ENCODE assay signal across 8 cellular contexts in the genomic region with DNA sequence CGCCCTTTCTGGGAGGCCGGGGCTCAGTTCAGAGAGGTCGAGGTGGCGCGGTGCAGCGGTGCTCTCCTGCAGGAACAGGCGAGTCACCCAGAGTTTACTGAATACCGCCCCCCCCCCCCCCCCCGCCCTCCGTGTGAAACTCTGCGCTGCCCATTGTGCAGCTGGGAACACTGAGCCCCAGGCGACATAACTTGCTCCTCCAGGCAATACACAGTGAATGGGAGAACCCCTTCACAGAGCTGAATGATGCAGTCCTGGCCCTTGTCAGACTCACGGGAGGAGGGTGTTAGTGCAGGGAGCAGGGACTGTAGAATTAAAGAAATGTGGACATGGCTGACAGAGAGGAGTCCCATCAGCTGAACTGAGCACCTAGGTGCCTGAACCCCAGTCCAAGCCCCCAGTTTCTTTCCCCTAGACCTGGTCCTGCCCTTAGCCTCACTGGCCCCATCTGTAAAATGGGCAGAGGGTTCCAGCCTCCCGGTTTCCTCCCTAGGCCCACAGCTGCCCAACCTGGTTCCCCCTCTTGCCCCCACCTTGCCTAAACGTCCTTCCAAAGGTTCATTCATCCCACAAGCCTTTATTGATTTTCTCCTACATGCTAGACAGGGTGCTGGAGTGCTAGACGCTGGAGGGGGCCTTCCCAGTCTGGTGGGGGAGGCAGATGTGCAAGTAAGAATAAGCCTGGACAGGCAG. TPM values are rescaled to one million over a fixed set of nuclear protein-coding genes. Genes with fewer than 3 reads are reported as not detected.
A peak's percentile ranks its signal among the peaks of the same experiment; 100 is the strongest.
DNase-seq lines count a peak whose midpoint lies in the region; ATAC-seq and TF ChIP-seq lines count a peak whose summit lies in the region.

No MANE protein-coding gene starts in this region.

- H3K79me2 ChIP-seq in mesendoderm (ENCODE audit: control insufficient read depth, insufficient read depth, low read length): no peaks in the 10 kb centered on the region

- H2BK5ac ChIP-seq in mesendoderm (ENCODE audit: low read length): no peak overlapping the region

- no peak for TF ChIP-seq CTCF in A673 (conservative IDR thresholded peaks at IDR 0.05; ENCODE audit: low read depth, low read length)
- no peak for TF ChIP-seq CTCF in HEK293 (tag by site-specific recombination; IDR thresholded peaks at IDR 0.05)
- no peak for TF ChIP-seq CTCF in brain (conservative IDR thresholded peaks at IDR 0.05)
- no peak for TF ChIP-seq CTCF in omental fat pad (IDR thresholded peaks at IDR 0.05)

- H2BK120ac ChIP-seq in mesendoderm (ENCODE audit: low read depth, low read length): no peak overlapping the region

- no peak for DNase-seq in A673 (ENCODE audit: low spot score)
- DNase-seq in mesendoderm: peak; percentile 47
- no peak for DNase-seq in KG1 (lab: John Stamatoyannopoulos, UW)
- no peak for DNase-seq in omental fat pad (ENCODE audit: low spot score)

- H3K9me3 ChIP-seq in A673 (ENCODE audit: low read depth, low read length, poor library complexity, severe bottlenecking): no peaks in the 10 kb centered on the region
- no peaks in the 10 kb centered on the region for H3K9me3 ChIP-seq in HEK293 (ENCODE audit: control insufficient read depth, insufficient read depth, low read depth, low read length)

- no peak overlapping the region for H3K23ac ChIP-seq in mesendoderm (ENCODE audit: low read length)

- no CpG with 5 or more reads among the region's 16 CpGs for WGBS in mesendoderm (ENCODE audit: extremely low coverage, insufficient coverage, low lambda C conversion rate)

- ATAC-seq in HG03139 (IDR thresholded peaks at IDR 0.05; ENCODE audit: unreplicated experiment) (no peak), HG03460 (IDR thresholded peaks at IDR 0.05; ENCODE audit: unreplicated experiment) (no peak), omental fat pad (ENCODE audit: low FRiP score) (no peak)

- peak overlapping the region; percentile 72 for H3K56ac ChIP-seq in mesendoderm (ENCODE audit: low read length)

- H3K27me3 ChIP-seq in A673 (replicated peaks; ENCODE audit: insufficient read depth, low read depth, low read length, poor library complexity): peaks cover 3% of the 10 kb centered on the region
- H3K27me3 ChIP-seq in mesendoderm (ENCODE audit: insufficient read depth, low read length, poor library complexity): no peaks in the 10 kb centered on the region

- H3K4me2 ChIP-seq in mesendoderm (ENCODE audit: low read length): peak overlapping the region; percentile 62

- CTCF ChIA-PET in A673 (lab: Charles Lee): no interaction called here
- CTCF ChIA-PET in HEK293 (lab: Yijun Ruan, JAX): interaction anchor here (0.7 to 3.4 kb wide), 2 partner anchors 40 to 1439 kb away, joined by 3 to 20 read pairs; no protein-coding TSS in a partner anchor

- H4K8ac ChIP-seq in mesendoderm (ENCODE audit: low read depth, low read length): no peak overlapping the region

- no peaks in the 10 kb centered on the region for H3K9me3 Mint-ChIP-seq in brain

- H3K27ac Mint-ChIP-seq in brain: peak overlapping the region in 2 of 5 experiments; percentile 45 to 63

- peak overlapping the region; percentile 52 for H3K18ac ChIP-seq in mesendoderm (ENCODE audit: low read length)

- POLR2A ChIA-PET in A673 (lab: Charles Lee; ENCODE audit: low non-redundant PET) (no interaction called here), HEK293 (lab: Yijun Ruan, JAX) (interaction anchor here (0.7 to 1.1 kb wide), 3 partner anchors 28 to 192 kb away, joined by 3 to 7 read pairs (median 3); no protein-coding TSS in a partner anchor)

- H3K27me3 Mint-ChIP-seq in brain: peaks cover 9% of the 10 kb centered on the region

- H4K5ac ChIP-seq in mesendoderm (ENCODE audit: low read length): no peak overlapping the region

- H3K4me3 ChIP-seq in A673 (ENCODE audit: low read depth, low read length, poor library complexity, severe bottlenecking) (peak overlapping the region; percentile 28), HEK293 (ENCODE audit: low read depth, low read length) (peak overlapping the region; percentile 25), mesendoderm (ENCODE audit: low read length) (peak overlapping the region; percentile 23)

- H2AK5ac ChIP-seq in mesendoderm (ENCODE audit: low read length): no peak overlapping the region

- H3K4me3 Mint-ChIP-seq in brain: peak overlapping the region in 4 of 5 experiments; percentile 20 to 65 (median 56)

- H3K36me3 ChIP-seq in A673 (ENCODE audit: insufficient read depth, low read length, poor library complexity, severe bottlenecking) (no peaks in the 10 kb centered on the region), HEK293 (ENCODE audit: control insufficient read depth in 2 of 2, insufficient read depth in 1 of 2, low read length in 2 of 2) (no peaks in the 10 kb centered on the region), mesendoderm (ENCODE audit: control insufficient read depth, insufficient read depth, low read length) (no peaks in the 10 kb centered on the region)

- no peaks in the 10 kb centered on the region for H3K79me1 ChIP-seq in mesendoderm (ENCODE audit: low read length)

- H3K27ac ChIP-seq in A673 (ENCODE audit: low read depth, low read length, poor library complexity, severe bottlenecking) (no peak overlapping the region), HEK293 (ENCODE audit: extremely low read depth, low read depth, low read length) (no peak overlapping the region), mesendoderm (ENCODE audit: low read depth, low read length) (no peak overlapping the region)

- H3K36me3 Mint-ChIP-seq in brain: no peaks in the 10 kb centered on the region

- H3K9ac ChIP-seq in mesendoderm (ENCODE audit: low read length): peak overlapping the region; percentile 67

- H3K4ac ChIP-seq in mesendoderm (ENCODE audit: low read depth, low read length): no peak overlapping the region

- H2BK15ac ChIP-seq in mesendoderm (replicated peaks; ENCODE audit: low read depth): no peak overlapping the region

- H3K4me1 Mint-ChIP-seq in brain: peaks cover 34% of the 10 kb centered on the region

- intact Hi-C loops in A673 (cut with micrococcal nuclease; ENCODE audit: unreplicated experiment): no loop called here

- no TSS peak for BruUV-seq in A673 (replicated peaks; lab: Mats Ljungman, UMichigan)

- no peaks in the 10 kb centered on the region for H3K4me1 ChIP-seq in A673 (ENCODE audit: insufficient read depth, low read length, poor library complexity, severe bottlenecking)
- H3K4me1 ChIP-seq in HEK293 (ENCODE audit: control insufficient read depth, insufficient read depth, low read length): no peaks in the 10 kb centered on the region
- H3K4me1 ChIP-seq in mesendoderm (ENCODE audit: control insufficient read depth, low read depth, low read length): peaks cover 15% of the 10 kb centered on the region

TF ChIP-seq in HEK293, 187 proteins besides CTCF, POLR2A, EP300 and RAD21:
- TF ChIP-seq, protein P1, sequence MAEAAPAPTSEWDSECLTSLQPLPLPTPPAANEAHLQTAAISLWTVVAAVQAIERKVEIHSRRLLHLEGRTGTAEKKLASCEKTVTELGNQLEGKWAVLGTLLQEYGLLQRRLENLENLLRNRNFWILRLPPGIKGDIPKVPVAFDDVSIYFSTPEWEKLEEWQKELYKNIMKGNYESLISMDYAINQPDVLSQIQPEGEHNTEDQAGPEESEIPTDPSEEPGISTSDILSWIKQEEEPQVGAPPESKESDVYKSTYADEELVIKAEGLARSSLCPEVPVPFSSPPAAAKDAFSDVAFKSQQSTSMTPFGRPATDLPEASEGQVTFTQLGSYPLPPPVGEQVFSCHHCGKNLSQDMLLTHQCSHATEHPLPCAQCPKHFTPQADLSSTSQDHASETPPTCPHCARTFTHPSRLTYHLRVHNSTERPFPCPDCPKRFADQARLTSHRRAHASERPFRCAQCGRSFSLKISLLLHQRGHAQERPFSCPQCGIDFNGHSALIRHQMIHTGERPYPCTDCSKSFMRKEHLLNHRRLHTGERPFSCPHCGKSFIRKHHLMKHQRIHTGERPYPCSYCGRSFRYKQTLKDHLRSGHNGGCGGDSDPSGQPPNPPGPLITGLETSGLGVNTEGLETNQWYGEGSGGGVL (tag by site-specific recombination; IDR thresholded peaks at IDR 0.05): peak; percentile 59
- 0 out of 2 replicates have a peak, but pooled peaks have one; percentile 3 for TF ChIP-seq ZFHX2 (tag by site-specific recombination; conservative IDR thresholded peaks at IDR 0.05)
- TF ChIP-seq, protein P2, sequence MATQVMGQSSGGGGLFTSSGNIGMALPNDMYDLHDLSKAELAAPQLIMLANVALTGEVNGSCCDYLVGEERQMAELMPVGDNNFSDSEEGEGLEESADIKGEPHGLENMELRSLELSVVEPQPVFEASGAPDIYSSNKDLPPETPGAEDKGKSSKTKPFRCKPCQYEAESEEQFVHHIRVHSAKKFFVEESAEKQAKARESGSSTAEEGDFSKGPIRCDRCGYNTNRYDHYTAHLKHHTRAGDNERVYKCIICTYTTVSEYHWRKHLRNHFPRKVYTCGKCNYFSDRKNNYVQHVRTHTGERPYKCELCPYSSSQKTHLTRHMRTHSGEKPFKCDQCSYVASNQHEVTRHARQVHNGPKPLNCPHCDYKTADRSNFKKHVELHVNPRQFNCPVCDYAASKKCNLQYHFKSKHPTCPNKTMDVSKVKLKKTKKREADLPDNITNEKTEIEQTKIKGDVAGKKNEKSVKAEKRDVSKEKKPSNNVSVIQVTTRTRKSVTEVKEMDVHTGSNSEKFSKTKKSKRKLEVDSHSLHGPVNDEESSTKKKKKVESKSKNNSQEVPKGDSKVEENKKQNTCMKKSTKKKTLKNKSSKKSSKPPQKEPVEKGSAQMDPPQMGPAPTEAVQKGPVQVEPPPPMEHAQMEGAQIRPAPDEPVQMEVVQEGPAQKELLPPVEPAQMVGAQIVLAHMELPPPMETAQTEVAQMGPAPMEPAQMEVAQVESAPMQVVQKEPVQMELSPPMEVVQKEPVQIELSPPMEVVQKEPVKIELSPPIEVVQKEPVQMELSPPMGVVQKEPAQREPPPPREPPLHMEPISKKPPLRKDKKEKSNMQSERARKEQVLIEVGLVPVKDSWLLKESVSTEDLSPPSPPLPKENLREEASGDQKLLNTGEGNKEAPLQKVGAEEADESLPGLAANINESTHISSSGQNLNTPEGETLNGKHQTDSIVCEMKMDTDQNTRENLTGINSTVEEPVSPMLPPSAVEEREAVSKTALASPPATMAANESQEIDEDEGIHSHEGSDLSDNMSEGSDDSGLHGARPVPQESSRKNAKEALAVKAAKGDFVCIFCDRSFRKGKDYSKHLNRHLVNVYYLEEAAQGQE (tag by site-specific recombination; IDR thresholded peaks at IDR 0.05): no peak

RNA-seq across cellular contexts. Expression of a gene that starts 0.8 kb away (rescaled TPM):
- total RNA-seq in A673 (2021) (0.11 TPM in 1 of 2 replicates, not detected in the other), omental fat pad (10 to 100 TPM in 1 of 4 donors, 1 to 10 TPM in 3; 3.3 to 13.0 (median 7.0) TPM)
- polyA plus RNA-seq in brain (ENCODE audit: insufficient read depth, low read depth, low replicate concordance): 0.25 TPM
- polyA plus RNA-seq in mesendoderm (2013, experiment 1 of 2): 0.67 TPM
- 0.64 TPM for polyA plus RNA-seq in mesendoderm (2013, experiment 2 of 2)
